In genomic region chr14:61392297-61392696, GRCh38 we compare ENCODE assay signal across 1 cellular context.
TF ChIP-seq lines count a peak whose summit lies in the region.

No MANE protein-coding gene starts in this region.

TF ChIP-seq in endothelial cell of umbilical vein, 7 proteins besides CTCF, POLR2A, EP300 and RAD21 (continued from another document):
- no peak for TF ChIP-seq JUN (IDR thresholded peaks at IDR 0.05; ENCODE audit: borderline replicate concordance, insufficient read depth, insufficient read length, low read depth)
- no peak for TF ChIP-seq POLR2AphosphoS5 (IDR thresholded peaks at IDR 0.05; ENCODE audit: insufficient read depth, low read depth, low read length)
- no peak for TF ChIP-seq MYC (IDR thresholded peaks at IDR 0.05; ENCODE audit: low read depth, low read length)
